1 cellular context compared by ENCODE assay signal in genomic region chr10:71721313-71721712, GRCh38.
TF ChIP-seq lines count a peak whose summit lies in the region.

No MANE protein-coding gene starts in this region.

TF ChIP-seq in H1, 55 proteins besides CTCF, POLR2A, EP300 and RAD21:
- TF ChIP-seq KDM5A (IDR thresholded peaks at IDR 0.05; ENCODE audit: low read length) (no peak), RFX5 (IDR thresholded peaks at IDR 0.05; ENCODE audit: borderline replicate concordance, low read depth, low read length) (no peak), POU5F1 (IDR thresholded peaks at IDR 0.05; ENCODE audit: low read depth, low read length) (no peak), TAF1 (IDR thresholded peaks at IDR 0.05; ENCODE audit: low read depth, low read length) (no peak), TAF7 (optimal IDR thresholded peaks at IDR 0.05; ENCODE audit: borderline replicate concordance, low read depth, low read length) (no peak), EGR1 (IDR thresholded peaks at IDR 0.05; ENCODE audit: borderline replicate concordance, low read depth, low read length) (no peak), CHD1 (IDR thresholded peaks at IDR 0.05; ENCODE audit: low read depth, low read length) (no peak)
- TF ChIP-seq, protein P1, sequence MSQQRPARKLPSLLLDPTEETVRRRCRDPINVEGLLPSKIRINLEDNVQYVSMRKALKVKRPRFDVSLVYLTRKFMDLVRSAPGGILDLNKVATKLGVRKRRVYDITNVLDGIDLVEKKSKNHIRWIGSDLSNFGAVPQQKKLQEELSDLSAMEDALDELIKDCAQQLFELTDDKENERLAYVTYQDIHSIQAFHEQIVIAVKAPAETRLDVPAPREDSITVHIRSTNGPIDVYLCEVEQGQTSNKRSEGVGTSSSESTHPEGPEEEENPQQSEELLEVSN (IDR thresholded peaks at IDR 0.05), result no peak
TF ChIP-seq in H1: peak in this region for 0.
